Comparison of ENCODE assay signal across 9 cellular contexts in the genomic region with DNA sequence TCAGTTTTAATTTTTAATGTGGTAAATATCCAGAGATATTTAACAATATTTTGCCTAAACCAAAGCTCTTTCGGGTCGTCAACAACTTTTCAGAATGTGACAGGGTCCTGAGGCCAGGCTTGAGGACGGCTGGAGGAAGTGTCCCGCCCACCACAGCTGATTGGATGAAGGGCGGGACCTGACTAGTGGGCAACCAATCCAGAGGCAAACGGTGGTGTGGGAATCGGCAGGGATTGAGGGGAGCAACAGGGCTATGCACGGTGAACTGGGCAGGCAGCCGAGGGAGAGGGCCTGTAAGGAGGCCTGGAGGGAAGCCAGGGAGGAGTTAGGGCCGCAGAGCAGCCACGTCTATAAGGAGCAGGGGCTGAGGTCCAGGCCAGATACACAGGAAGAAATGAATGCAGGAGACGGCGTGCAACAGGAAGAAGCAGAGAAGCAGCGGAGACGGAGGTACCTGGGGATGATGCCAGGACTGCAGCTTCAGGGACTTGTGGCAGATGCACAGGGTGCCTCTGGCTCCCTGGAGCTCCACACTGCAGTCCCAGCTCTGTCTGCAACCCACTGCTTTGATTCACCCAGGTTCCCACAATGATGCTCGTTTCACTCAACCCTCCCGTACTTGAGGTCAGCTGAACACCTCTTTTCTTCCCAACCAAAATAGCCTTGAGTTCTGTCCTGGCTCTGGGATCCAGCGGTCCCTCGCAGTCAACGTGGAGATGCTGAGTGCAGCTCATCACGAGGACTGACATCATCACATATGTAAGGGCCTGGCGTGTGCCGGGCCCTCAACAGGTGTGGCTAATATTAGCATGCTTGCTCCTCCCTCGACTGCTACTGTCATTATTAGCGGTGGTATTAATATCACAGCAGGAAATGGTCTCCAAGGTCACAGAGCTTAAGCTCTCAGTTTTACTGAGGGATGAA. TPM values are rescaled to one million over a fixed set of nuclear protein-coding genes. Genes with fewer than 3 reads are reported as not detected.
A peak's percentile ranks its signal among the peaks of the same experiment; 100 is the strongest.
DNase-seq lines count a peak whose midpoint lies in the region; ATAC-seq lines count a peak whose summit lies in the region.
"Had no signal": no experiment of that assay in that cellular context is flagged by ENCODE, and none has a peak within 500 bp of the region (broad histone marks: within the 10 kb centered on the region; RNA-seq: fewer than 3 reads in every experiment).

No MANE protein-coding gene starts in this region.

- no peak overlapping the region for H3K4me3 ChIP-seq in CD4-positive, CD25-positive, alpha-beta regulatory T cell (ENCODE audit: low read depth, low read length)
- H3K4me3 ChIP-seq: ascending aorta had no signal

- H3K27ac Mint-ChIP-seq in CD4-positive, CD25-positive, alpha-beta regulatory T cell: peak overlapping the region in 2 of 3 donors; percentile 36 to 78

- H3K27me3 ChIP-seq in CD4-positive, CD25-positive, alpha-beta regulatory T cell (ENCODE audit: control insufficient read depth, insufficient read depth, low read length): no peaks in the 10 kb centered on the region
- H3K27me3 ChIP-seq: ascending aorta had no signal

- H3K4me3 Mint-ChIP-seq in CD4-positive, CD25-positive, alpha-beta regulatory T cell: peak overlapping the region in 3 of 4 donors; percentile 9 to 65 (median 59)

- peaks cover 3 to 44% (median 8%) of the 10 kb centered on the region in 4 donors for H3K4me1 Mint-ChIP-seq in CD4-positive, CD25-positive, alpha-beta regulatory T cell

- peak overlapping the region; percentile 14 for H3K27ac ChIP-seq in CD4-positive, CD25-positive, alpha-beta regulatory T cell (ENCODE audit: insufficient read depth, low read length, poor library complexity, severe bottlenecking)
- H3K27ac ChIP-seq: ascending aorta had no signal

- intact Hi-C loops in posterior vena cava (cut with DNase I): no loop called here

- peaks cover 3% of the 10 kb centered on the region for H3K36me3 Mint-ChIP-seq in CD4-positive, CD25-positive, alpha-beta regulatory T cell

- peaks cover 0 to 4% (median 0%) of the 10 kb centered on the region in 7 donors for H3K9me3 Mint-ChIP-seq in CD4-positive, CD25-positive, alpha-beta regulatory T cell

- peaks cover 1 to 3% of the 10 kb centered on the region in 2 experiments for H3K9me3 ChIP-seq in CD4-positive, CD25-positive, alpha-beta regulatory T cell (ENCODE audit: control insufficient read depth in 2 of 2, low read length in 2 of 2)
- H3K9me3 ChIP-seq: ascending aorta had no signal

- DNase-seq in CD4-positive, CD25-positive, alpha-beta regulatory T cell: peak in 1 of 3 donors; percentile 21
- DNase-seq in NCI-H1694 treated with DMSO at 0.1 percent for 48 hours (lab: John Stamatoyannopoulos, UW) (peak; percentile 56), dermis blood vessel endothelial cell (peak; percentile 73), posterior vena cava (ENCODE audit: low spot score) (peak; percentile 78), DMS79 (lab: John Stamatoyannopoulos, UW) (no peak), NCI-H226 (no peak), COLO829 (ENCODE audit: low spot score) (no peak)

- H3K27me3 Mint-ChIP-seq in CD4-positive, CD25-positive, alpha-beta regulatory T cell: no peaks in the 10 kb centered on the region

- no peaks in the 10 kb centered on the region for H3K36me3 ChIP-seq in CD4-positive, CD25-positive, alpha-beta regulatory T cell (ENCODE audit: control insufficient read depth, insufficient read depth, low read length)
- H3K36me3 ChIP-seq: ascending aorta had no signal

- no peak for ATAC-seq in CD4-positive, CD25-positive, alpha-beta regulatory T cell (ENCODE audit: low read depth in 2 of 2)
- ATAC-seq in GM21526 (IDR thresholded peaks at IDR 0.05; ENCODE audit: low FRiP score, unreplicated experiment): peak; percentile 92

- H3K4me1 ChIP-seq in CD4-positive, CD25-positive, alpha-beta regulatory T cell (ENCODE audit: control insufficient read depth, insufficient read depth, low read length, poor library complexity, severe bottlenecking): peaks cover 20% of the 10 kb centered on the region
- H3K4me1 ChIP-seq: ascending aorta had no signal

RNA-seq across cellular contexts. Expression of a gene that starts 45.9 kb away (rescaled TPM):
- total RNA-seq in CD4-positive, CD25-positive, alpha-beta regulatory T cell: 34.8 TPM
- polyA plus RNA-seq in CD4-positive, CD25-positive, alpha-beta regulatory T cell: 1 to 10 TPM; 1.5 to 2.3 (median 1.9) TPM
- total RNA-seq in dermis blood vessel endothelial cell (18.2 and 32.1 TPM in 2 replicates), posterior vena cava (10 to 100 TPM; 61.5 to 62.6 TPM)

Comparison
In these comparisons a context has a peak if more than half of its experiments do, and no peak if none do; other contexts are left out.
1. DNase-seq: peak in NCI-H1694 treated with DMSO at 0.1 percent for 48 hours (single experiment), dermis blood vessel endothelial cell (single experiment) and posterior vena cava (single experiment); none in DMS79 (single experiment), NCI-H226 (single experiment) and COLO829 (single experiment).